In the genomic region with DNA sequence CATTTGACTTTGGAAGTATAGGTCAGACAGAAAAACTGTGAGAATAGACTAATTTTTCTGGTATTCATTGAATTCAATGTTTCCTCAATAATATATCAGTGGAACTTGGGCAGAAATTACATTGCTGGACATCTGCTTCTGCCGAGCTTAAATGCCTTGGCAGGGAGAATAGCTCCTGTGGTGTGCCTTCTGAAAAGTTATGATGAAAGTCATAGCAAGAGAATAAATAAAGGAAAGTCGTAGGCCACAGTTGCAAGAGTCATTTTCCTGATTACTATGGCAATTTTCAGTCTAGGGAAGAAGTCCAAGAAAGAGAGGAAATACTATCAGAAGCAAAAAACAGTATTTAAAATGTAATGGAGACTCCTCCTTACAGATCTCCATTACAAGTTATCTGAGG, we compare ENCODE assay signal across 5 cellular contexts.
"Had no signal": no experiment of that assay in that cellular context is flagged by ENCODE, and none has a peak within 500 bp of the region (broad histone marks: within the 10 kb centered on the region; RNA-seq: fewer than 3 reads in every experiment).

No MANE protein-coding gene starts in this region.

- H3K27ac Mint-ChIP-seq: GM23338, H9 had no signal

- H3K4me3 Mint-ChIP-seq: GM23338, H9 had no signal

- ATAC-seq: GM23338, K562 had no signal

- H3K4me3 ChIP-seq: GM23338, K562 had no signal

- DNase-seq: H9, HCEC 1CT, IMR-90 had no signal

- H2AFZ ChIP-seq: GM23338 had no signal

- H3K4me2 ChIP-seq: GM23338 had no signal
